Comparison of ENCODE assay signal across 13 cellular contexts in genomic region chr16:77585379-77585778, GRCh38.
DNase-seq lines count a peak whose midpoint lies in the region; ATAC-seq and TF ChIP-seq lines count a peak whose summit lies in the region.
"Had no signal": no experiment of that assay in that cellular context is flagged by ENCODE, and none has a peak within 500 bp of the region (broad histone marks: within the 10 kb centered on the region; RNA-seq: fewer than 3 reads in every experiment).

No MANE protein-coding gene starts in this region.

- intact Hi-C loops in activated naive CD4-positive, alpha-beta T cell treated with anti-CD3 and anti-CD28 coated beads for 36 hours (cut with micrococcal nuclease), result no loop called here
- intact Hi-C loops in activated CD8-positive, alpha-beta T cell treated with anti-CD3 and anti-CD28 coated beads for 36 hours (cut with micrococcal nuclease), result no loop called here

- CTCF ChIA-PET in activated naive CD4-positive, alpha-beta T cell treated with anti-CD3 and anti-CD28 coated beads for 36 hours (lab: Charles Lee), result interaction anchor here (0.6 to 9.1 kb wide), 8 partner anchors 9 to 417 kb away, joined by 3 to 179 read pairs (median 3); no protein-coding TSS in a partner anchor
- CTCF ChIA-PET in activated CD8-positive, alpha-beta T cell treated with anti-CD3 and anti-CD28 coated beads for 36 hours (lab: Charles Lee), result interaction anchor here (0.9 to 7.0 kb wide), 6 partner anchors 9 to 355 kb away, joined by 3 to 146 read pairs (median 6); no protein-coding TSS in a partner anchor

- H3K9me3 Mint-ChIP-seq in activated naive CD4-positive, alpha-beta T cell treated with anti-CD3 and anti-CD28 coated beads for 36 hours, result no peaks in the 10 kb centered on the region
- no peaks in the 10 kb centered on the region for H3K9me3 Mint-ChIP-seq in activated CD8-positive, alpha-beta T cell treated with anti-CD3 and anti-CD28 coated beads for 36 hours

- no peak overlapping the region for H3K27ac Mint-ChIP-seq in activated naive CD4-positive, alpha-beta T cell treated with anti-CD3 and anti-CD28 coated beads for 36 hours
- no peak overlapping the region for H3K27ac Mint-ChIP-seq in activated CD8-positive, alpha-beta T cell treated with anti-CD3 and anti-CD28 coated beads for 36 hours

- no peaks in the 10 kb centered on the region for H3K36me3 Mint-ChIP-seq in activated naive CD4-positive, alpha-beta T cell treated with anti-CD3 and anti-CD28 coated beads for 36 hours (ENCODE audit: low read depth)
- no peaks in the 10 kb centered on the region for H3K36me3 Mint-ChIP-seq in activated CD8-positive, alpha-beta T cell treated with anti-CD3 and anti-CD28 coated beads for 36 hours (ENCODE audit: low read depth)

- POLR2A ChIA-PET in activated CD8-positive, alpha-beta T cell treated with anti-CD3 and anti-CD28 coated beads for 36 hours (lab: Charles Lee), result no interaction called here

- H3K27me3 Mint-ChIP-seq in activated naive CD4-positive, alpha-beta T cell treated with anti-CD3 and anti-CD28 coated beads for 36 hours (ENCODE audit: low read depth), result peaks cover 17% of the 10 kb centered on the region
- peaks cover 11% of the 10 kb centered on the region for H3K27me3 Mint-ChIP-seq in activated CD8-positive, alpha-beta T cell treated with anti-CD3 and anti-CD28 coated beads for 36 hours

- no peak overlapping the region for H3K4me3 Mint-ChIP-seq in activated naive CD4-positive, alpha-beta T cell treated with anti-CD3 and anti-CD28 coated beads for 36 hours
- no peak overlapping the region for H3K4me3 Mint-ChIP-seq in activated CD8-positive, alpha-beta T cell treated with anti-CD3 and anti-CD28 coated beads for 36 hours

- DNase-seq in activated naive CD4-positive, alpha-beta T cell treated with anti-CD3 and anti-CD28 coated beads for 36 hours, result peak; percentile 14
- no peak for DNase-seq in activated naive CD4-positive, alpha-beta T cell treated with anti-CD3 and anti-CD28 coated beads, Interleukin-2, amount 50 U/mL, for 16 hours
- DNase-seq in NOMO-1 treated with dmso at 0.1 percent for 144 hours (lab: John Stamatoyannopoulos, UW; ENCODE audit: unreplicated experiment) (peak; percentile 33), dermis microvascular lymphatic vessel endothelial cell (ENCODE audit: low read depth in 2 of 2) (peak; percentile 98), pulmonary artery endothelial cell (ENCODE audit: low read depth, low spot score) (peak; percentile 99), H4 (ENCODE audit: low spot score) (no peak)
- no peak for DNase-seq in activated CD8-positive, alpha-beta T cell treated with anti-CD3 and anti-CD28 coated beads for 36 hours
- DNase-seq: effector CD4-positive, alpha-beta T cell; NCI-H1105; NCI-H524; ovary had no signal

- no peak for ATAC-seq in HG03442 (IDR thresholded peaks at IDR 0.05; ENCODE audit: unreplicated experiment)
- ATAC-seq in activated CD8-positive, alpha-beta T cell treated with anti-CD3 and anti-CD28 coated beads for 36 hours, result no peak
- ATAC-seq: GM12878 had no signal

- no peak for TF ChIP-seq CTCF in activated CD8-positive, alpha-beta T cell treated with anti-CD3 and anti-CD28 coated beads for 36 hours (IDR thresholded peaks at IDR 0.05)

- no peaks in the 10 kb centered on the region for H3K4me1 Mint-ChIP-seq in activated naive CD4-positive, alpha-beta T cell treated with anti-CD3 and anti-CD28 coated beads for 36 hours (ENCODE audit: low read depth)
- H3K4me1 Mint-ChIP-seq in activated CD8-positive, alpha-beta T cell treated with anti-CD3 and anti-CD28 coated beads for 36 hours (ENCODE audit: low read depth), result peaks cover 3% of the 10 kb centered on the region

Comparison
In these comparisons a context has a peak if more than half of its experiments do, and no peak if none do; other contexts are left out.
1. DNase-seq: peak in activated naive CD4-positive, alpha-beta T cell treated with anti-CD3 and anti-CD28 coated beads for 36 hours (single experiment), NOMO-1 treated with dmso at 0.1 percent for 144 hours (single experiment), dermis microvascular lymphatic vessel endothelial cell (2 of 2) and pulmonary artery endothelial cell (single experiment); none in activated naive CD4-positive, alpha-beta T cell treated with anti-CD3 and anti-CD28 coated beads, Interleukin-2, amount 50 U/mL, for 16 hours (single experiment), H4 (single experiment) and activated CD8-positive, alpha-beta T cell treated with anti-CD3 and anti-CD28 coated beads for 36 hours (single experiment).